In genomic region chr12:108768591-108769500, GRCh38 we compare ENCODE assay signal across 8 cellular contexts. TPM values are rescaled to one million over a fixed set of nuclear protein-coding genes. Genes with fewer than 3 reads are reported as not detected.
DNase-seq lines count a peak whose midpoint lies in the region; ATAC-seq, FAIRE-seq and TF ChIP-seq lines count a peak whose summit lies in the region.

No MANE protein-coding gene starts in this region.

- FAIRE-seq in A549 (lab: Jason Lieb, UNC), result no peak

- ATAC-seq in A549, result peak; percentile 81 to 87
- no peak for ATAC-seq in GM18519 (IDR thresholded peaks at IDR 0.05; ENCODE audit: low FRiP score, unreplicated experiment)

- H3K9me3 Mint-ChIP-seq in nephron progenitor cell, result no peaks in the 10 kb centered on the region

- no peak overlapping the region for H3K9ac ChIP-seq in Karpas-422 (ENCODE audit: low read length)

- H3K27ac ChIP-seq in A549 (peak overlapping the region; percentile 61 to 80; a peak in 5 of 6 replicates), OCI-LY7 (ENCODE audit: low read depth, low read length, poor library complexity, severe bottlenecking) (no peak overlapping the region), Karpas-422 (ENCODE audit: low read length) (no peak overlapping the region)

- TF ChIP-seq POLR2A in A549 (IDR thresholded peaks at IDR 0.05; ENCODE audit: low read length), result no peak

- no peaks in the 10 kb centered on the region for H4K20me1 ChIP-seq in OCI-LY7 (ENCODE audit: insufficient read depth, low read length)
- no peaks in the 10 kb centered on the region for H4K20me1 ChIP-seq in Karpas-422 (ENCODE audit: insufficient read depth, low read depth, low read length)

- no peaks in the 10 kb centered on the region for H3K9me3 ChIP-seq in A549
- H3K9me3 ChIP-seq in OCI-LY7 (ENCODE audit: low read length), result no peaks in the 10 kb centered on the region
- no peaks in the 10 kb centered on the region for H3K9me3 ChIP-seq in Karpas-422 (ENCODE audit: low read length)

- POLR2A ChIA-PET in A549 (lab: Yijun Ruan, JAX) (no interaction called here), OCI-LY7 (lab: Charles Lee) (interaction anchor here (0.6 to 1.7 kb wide), 3 partner anchors 83 to 124 kb away, joined by 3 to 6 read pairs (median 3); no protein-coding TSS in a partner anchor)

- no peaks in the 10 kb centered on the region for H3K79me2 ChIP-seq in OCI-LY7 (ENCODE audit: insufficient read depth, low read depth, low read length)
- H3K79me2 ChIP-seq in Karpas-422 (ENCODE audit: low read length), result no peaks in the 10 kb centered on the region

- H3K27ac Mint-ChIP-seq in nephron progenitor cell, result no peak overlapping the region

- no peak for TF ChIP-seq EP300 in A549 (IDR thresholded peaks at IDR 0.05)

- peaks cover 18% of the 10 kb centered on the region for H3K4me1 Mint-ChIP-seq in nephron progenitor cell

- WGBS in A549 (ENCODE audit: missing lambda C conversion rate), result 43% methylated on average over 11 of the region's 40 CpGs

- TF ChIP-seq RAD21 in A549 (conservative IDR thresholded peaks at IDR 0.05 in 1 of 2, IDR thresholded peaks at IDR 0.05 in 1 of 2), result 0 out of 5 replicates have a peak, but pooled peaks of 1 of the 2 experiments have one; percentile 18

- peak overlapping the region; percentile 68 for H3K4me2 ChIP-seq in A549
- 0 out of 2 replicates have a peak overlapping the region, but pooled peaks have one; percentile 8 for H3K4me2 ChIP-seq in OCI-LY7 (ENCODE audit: low read length)
- no peak overlapping the region for H3K4me2 ChIP-seq in Karpas-422 (ENCODE audit: low read depth, low read length, poor library complexity, severe bottlenecking)

- no peak; the same call in 2 of the 3 replicates for TF ChIP-seq CTCF in A549 (IDR thresholded peaks at IDR 0.05)
- TF ChIP-seq CTCF in GM20000 (IDR thresholded peaks at IDR 0.05; ENCODE audit: extremely low read depth, missing control alignments), result no peak
- no peak for TF ChIP-seq CTCF in OCI-LY7 (conservative IDR thresholded peaks at IDR 0.05; ENCODE audit: low read length)
- no peak for TF ChIP-seq CTCF in epithelial cell of esophagus (IDR thresholded peaks at IDR 0.05; ENCODE audit: insufficient read depth, low read depth, low read length, missing control alignments)
- no peak for TF ChIP-seq CTCF in nephron progenitor cell (IDR thresholded peaks at IDR 0.05)

- no peak overlapping the region for H2AFZ ChIP-seq in OCI-LY7 (ENCODE audit: low read length)
- H2AFZ ChIP-seq in Karpas-422 (ENCODE audit: low read length), result no peak overlapping the region

- H3K9me2 ChIP-seq in OCI-LY7 (ENCODE audit: insufficient read depth, low read length) (no peaks in the 10 kb centered on the region), Karpas-422 (replicated peaks; ENCODE audit: insufficient read depth, low read length) (no peaks in the 10 kb centered on the region)

- no peaks in the 10 kb centered on the region for H3K27me3 ChIP-seq in Karpas-422 (ENCODE audit: low read length)

- H3K4me3 ChIP-seq in A549, result peak overlapping the region; percentile 42
- no peak overlapping the region for H3K4me3 ChIP-seq in OCI-LY7 (ENCODE audit: low read depth, low read length, poor library complexity, severe bottlenecking)
- peak overlapping the region; percentile 7 for H3K4me3 ChIP-seq in epithelial cell of esophagus (ENCODE audit: low read length)
- H3K4me3 ChIP-seq in Karpas-422 (ENCODE audit: low read length), result no peak overlapping the region

- H3K36me3 ChIP-seq in OCI-LY7 (ENCODE audit: insufficient read depth, low read length) (no peaks in the 10 kb centered on the region), Karpas-422 (ENCODE audit: insufficient read depth, low read length) (no peaks in the 10 kb centered on the region)

- CTCF ChIA-PET in A549 (lab: Yijun Ruan, JAX) (interaction anchor here (0.6 to 3.1 kb wide), 11 partner anchors 13 to 104 kb away, joined by 3 to 13 read pairs (median 4); no protein-coding TSS in a partner anchor), OCI-LY7 (lab: Charles Lee; ENCODE audit: unreplicated experiment) (no interaction called here)

- no peaks in the 10 kb centered on the region for H3K36me3 Mint-ChIP-seq in nephron progenitor cell (ENCODE audit: low read depth)

- no TSS peak for BruUV-seq in OCI-LY7 (replicated peaks; lab: Mats Ljungman, UMichigan)

- peaks cover 22% of the 10 kb centered on the region for H3K27me3 Mint-ChIP-seq in nephron progenitor cell (ENCODE audit: low read depth, poor library complexity)

- peak overlapping the region; percentile 66 for H3K4me3 Mint-ChIP-seq in nephron progenitor cell

- peak; percentile 71 to 84 for DNase-seq in A549 (ENCODE audit: low read depth in 1 of 2, low spot score in 1 of 2)
- peak; percentile 54 for DNase-seq in GM20000 (ENCODE audit: low spot score)
- DNase-seq in OCI-LY7 (ENCODE audit: low spot score), result no peak
- peak; percentile 14 for DNase-seq in epithelial cell of esophagus (ENCODE audit: low read depth)
- DNase-seq in nephron progenitor cell, result peak; percentile 57
- DNase-seq in Karpas-422, result no peak
- DNase-seq in DMS79 (lab: John Stamatoyannopoulos, UW), result no peak

- intact Hi-C loops in OCI-LY7 (cut with micrococcal nuclease; ENCODE audit: unreplicated experiment), result no loop called here

- H3K4me1 ChIP-seq in A549, result peaks cover 9% of the 10 kb centered on the region
- H3K4me1 ChIP-seq in OCI-LY7 (ENCODE audit: insufficient read depth, low read length, poor library complexity, severe bottlenecking), result peaks cover 37% of the 10 kb centered on the region
- peaks cover 10% of the 10 kb centered on the region for H3K4me1 ChIP-seq in Karpas-422 (ENCODE audit: low read length)

TF ChIP-seq in A549, 52 proteins besides CTCF, POLR2A, EP300 and RAD21:
- TF ChIP-seq NFE2L2 (conservative IDR thresholded peaks at IDR 0.05; ENCODE audit: low read length), result no peak
- peak; percentile 82; the same call in 1 of the 2 replicates for TF ChIP-seq KDM1A (IDR thresholded peaks at IDR 0.05; ENCODE audit: low read depth)
- TF ChIP-seq HOXB13 (CRISPR knock-in tag; IDR thresholded peaks at IDR 0.05; ENCODE audit: low read depth), result no peak
- TF ChIP-seq CBX2 (IDR thresholded peaks at IDR 0.05; ENCODE audit: borderline replicate concordance, low read depth), result no peak
- no peak for TF ChIP-seq JUN (IDR thresholded peaks at IDR 0.05)

RNA-seq across cellular contexts. Expression of gene CORO1C, which starts 37.5 kb away (rescaled TPM):
- 245 and 296 TPM in 2 replicates for polyA plus RNA-seq in A549 (2011; rRNA removed)
- 158 and 173 TPM in 2 replicates for polyA plus RNA-seq in A549 (2012; cell fraction: cytosol; rRNA removed)
- 116 and 183 TPM in 2 replicates for polyA plus RNA-seq in A549 (2012; cell fraction: nucleus; rRNA removed)
- 165 to 189 TPM (median 166 TPM) in 3 replicates for polyA plus RNA-seq in A549 (2017; fragmentation: RNase III; extraction: RNeasy Plus Mini Kit Qiagen cat#74134 plus additional on column Dnase treatment)
- polyA minus RNA-seq in A549 (2011; rRNA and poly(A)+ RNA removed), result 601 and 684 TPM in 2 replicates
- 74.7 and 76.3 TPM in 2 replicates for total RNA-seq in OCI-LY7 (2014; rRNA removed; shearing (Covaris generic))
- total RNA-seq in OCI-LY7 (2022), result 127 and 148 TPM in 2 replicates
- 11.1 and 14.9 TPM in 2 replicates for total RNA-seq in Karpas-422 (2014; rRNA removed; shearing (Covaris generic); ENCODE audit: low replicate concordance)

Comparison
In these comparisons a context has a peak if more than half of its experiments do, and no peak if none do; other contexts are left out.
1. DNase-seq: peak in A549 (2 of 2), GM20000 (single experiment), epithelial cell of esophagus (single experiment) and nephron progenitor cell (single experiment); none in OCI-LY7 (single experiment), Karpas-422 (single experiment) and DMS79 (single experiment).
2. H3K27ac ChIP-seq: peak in A549 (2 of 2); none in OCI-LY7 (single experiment) and Karpas-422 (single experiment).
3. H3K4me3 ChIP-seq: peak in A549 (single experiment) and epithelial cell of esophagus (single experiment); none in OCI-LY7 (single experiment) and Karpas-422 (single experiment).